ENCODE assay signal across 8 cellular contexts in genomic region chr3:48548731-48549705, GRCh38. TPM values are rescaled to one million over a fixed set of nuclear protein-coding genes. Genes with fewer than 3 reads are reported as not detected.
DNase-seq lines count a peak whose midpoint lies in the region; ATAC-seq, FAIRE-seq and TF ChIP-seq lines count a peak whose summit lies in the region.

No MANE protein-coding gene starts in this region.

- H3K36me3 Mint-ChIP-seq in astrocyte (ENCODE audit: low read depth, unreplicated experiment), result peaks cover 35% of the 10 kb centered on the region

- H3K9me3 ChIP-seq in astrocyte (ENCODE audit: insufficient read depth, low read depth, low read length), result no peaks in the 10 kb centered on the region

- H2AFZ ChIP-seq in astrocyte (ENCODE audit: low read depth, low read length), result peak overlapping the region; percentile 48

- H4K20me1 ChIP-seq in astrocyte (ENCODE audit: insufficient read depth, low read length), result peaks cover 6% of the 10 kb centered on the region

- H3K4me1 ChIP-seq in astrocyte (ENCODE audit: insufficient read depth, low read length), result no peaks in the 10 kb centered on the region

- no peak overlapping the region for H3K27ac ChIP-seq in astrocyte (ENCODE audit: low read depth, low read length)

- TF ChIP-seq CTCF in astrocyte (IDR thresholded peaks at IDR 0.05; ENCODE audit: insufficient read depth, low read depth, low read length), result peak; percentile 90

- H3K36me3 ChIP-seq in astrocyte (ENCODE audit: insufficient read depth, low read length), result peaks cover 12% of the 10 kb centered on the region

- no peak for FAIRE-seq in astrocyte (lab: Jason Lieb, UNC)

- no peak overlapping the region for H3K4me2 ChIP-seq in astrocyte (ENCODE audit: low read length)

- H3K9me3 Mint-ChIP-seq in astrocyte (ENCODE audit: unreplicated experiment), result no peaks in the 10 kb centered on the region

- intact Hi-C loops in sciatic nerve (cut with DNase I), result loop anchor here (5.0 kb wide), 1 partner anchor 87 kb away; no protein-coding TSS in a partner anchor

- H3K27me3 Mint-ChIP-seq in astrocyte (ENCODE audit: low read depth, unreplicated experiment), result no peaks in the 10 kb centered on the region

- no peaks in the 10 kb centered on the region for H3K27me3 ChIP-seq in astrocyte (ENCODE audit: insufficient read depth, low read length)

- H3K4me3 ChIP-seq in astrocyte (ENCODE audit: insufficient read depth, low read depth, low read length), result no peak overlapping the region

- H3K4me3 Mint-ChIP-seq in astrocyte (ENCODE audit: unreplicated experiment), result no peak overlapping the region

- DNase-seq in AML-193 (lab: John Stamatoyannopoulos, UW) (peak; percentile 93), GM19240 (ENCODE audit: insufficient read length, low spot score) (peak; percentile 54), NAMALWA (ENCODE audit: low spot score) (peak; percentile 77), T1000 (lab: John Stamatoyannopoulos, UW) (peak; percentile 72), astrocyte (ENCODE audit: low read depth) (peak; percentile 40), hepatic stellate cell (ENCODE audit: low spot score) (peak; percentile 83), sciatic nerve (ENCODE audit: low spot score) (peak; percentile 94)

- peak overlapping the region; percentile 10 for H3K9ac ChIP-seq in astrocyte (ENCODE audit: low read length)

- H3K27ac Mint-ChIP-seq in astrocyte (ENCODE audit: unreplicated experiment), result no peak overlapping the region

- peak; percentile 94 for ATAC-seq in sciatic nerve
- ATAC-seq in GM18519 (IDR thresholded peaks at IDR 0.05; ENCODE audit: low FRiP score, unreplicated experiment), result no peak

- H3K4me1 Mint-ChIP-seq in astrocyte (ENCODE audit: low read depth, unreplicated experiment), result peaks cover 3% of the 10 kb centered on the region

- H3K79me2 ChIP-seq in astrocyte (ENCODE audit: insufficient read depth, low read length), result no peaks in the 10 kb centered on the region

RNA-seq across cellular contexts. Expression of gene PFKFB4, which starts 7.6 kb away (rescaled TPM):
- total RNA-seq in astrocyte (27.5 and 27.8 TPM in 2 replicates), sciatic nerve (7.9 TPM)

RNA-seq across cellular contexts. Expression of gene UCN2, which starts 14.6 kb away (rescaled TPM):
- total RNA-seq in astrocyte (2.8 and 3.3 TPM in 2 replicates), sciatic nerve (not detected)

RNA-seq across cellular contexts. Expression of gene SHISA5, which starts 45.0 kb away (rescaled TPM):
- total RNA-seq in astrocyte, result 333 and 346 TPM in 2 replicates
- 138 TPM for total RNA-seq in sciatic nerve

RNA-seq across cellular contexts. Expression of gene COL7A1, which starts 46.1 kb away (rescaled TPM):
- total RNA-seq in astrocyte (25.8 and 28.7 TPM in 2 replicates), sciatic nerve (8.7 TPM)

Comparison
In these comparisons a context has a peak if more than half of its experiments do, and no peak if none do; other contexts are left out.
1. DNase-seq: peak in every context shown above with its lines; median percentile 94 in sciatic nerve; 93 in AML-193; 83 in hepatic stellate cell; 77 in NAMALWA; 72 in T1000; 54 in GM19240; 40 in astrocyte.